ENCODE assay signal across 8 cellular contexts in genomic region chr6:84227434-84228197, GRCh38. TPM values are rescaled to one million over a fixed set of nuclear protein-coding genes. Genes with fewer than 3 reads are reported as not detected.
DNase-seq lines count a peak whose midpoint lies in the region; ATAC-seq, FAIRE-seq and TF ChIP-seq lines count a peak whose summit lies in the region.

CEP162 (minus strand) TSS chr6:84227643; CDS start chr6:84226393, 1,250 bp downstream.

- H3K27ac ChIP-seq in AG04450 (ENCODE audit: low read depth, low read length): peak within 1 kb of the TSS; percentile 68
- H3K27ac ChIP-seq in caudate nucleus (ENCODE audit: low read depth, low read length): peak within 1 kb of the TSS; percentile 97

- DNase-seq in AG04450 (ENCODE audit: low read depth, low spot score) (peak; percentile 57), NCI-H2196 (lab: John Stamatoyannopoulos, UW; ENCODE audit: unreplicated experiment) (peak; percentile 88), caudate nucleus (lab: John Stamatoyannopoulos, UW) (peak; percentile 72 to 100 (median 92))
- peak; percentile 82 for DNase-seq in stimulated activated CD4-positive, alpha-beta T cell treated with anti-CD3 and anti-CD28 coated beads, Interleukin-12 subunit alpha, Interleukin-12 subunit beta, amount 100 ng/mL, for 4 hours

- peak; percentile 93 for FAIRE-seq in islet of Langerhans (lab: Jason Lieb, UNC)

- ATAC-seq in GM18870 (IDR thresholded peaks at IDR 0.05; ENCODE audit: unreplicated experiment) (peak; percentile 98), HG03135 (IDR thresholded peaks at IDR 0.05; ENCODE audit: unreplicated experiment) (peak; percentile 98)

- CTCF ChIA-PET in AG04450 (lab: Charles Lee): interaction anchor here (0.6 to 4.2 kb wide), 25 partner anchors 9 to 1096 kb away, joined by 3 to 37 read pairs (median 3); partner anchors contain the start of gene CYB5R4

- no peaks in the 10 kb centered on the region for H3K9me3 ChIP-seq in AG04450 (ENCODE audit: control insufficient read depth, insufficient read depth, low read length)

- no peaks in the 10 kb centered on the region for H3K27me3 ChIP-seq in AG04450 (ENCODE audit: control insufficient read depth, insufficient read depth, low read length)

- POLR2A ChIA-PET in AG04450 (lab: Yijun Ruan, JAX): interaction anchor here (1.0 kb wide), 1 partner anchor 90 kb away, joined by 3 read pairs; no protein-coding TSS in a partner anchor

- peak within 1 kb of the TSS; percentile 96 for H3K4me3 ChIP-seq in AG04450 (ENCODE audit: low read depth, low read length)
- H3K4me3 ChIP-seq in WI38 (ENCODE audit: low read depth, low read length): peak within 1 kb of the TSS; percentile 98

- peak; percentile 81 for TF ChIP-seq CTCF in AG04450 (IDR thresholded peaks at IDR 0.05; ENCODE audit: low read depth, low read length)
- TF ChIP-seq CTCF in WI38 (IDR thresholded peaks at IDR 0.05; ENCODE audit: low read depth, low read length): peak; percentile 59

RNA-seq across cellular contexts. Expression of gene CEP162, which starts in this region (rescaled TPM):
- 2.4 and 5.3 TPM in 2 replicates for polyA plus RNA-seq in AG04450 (2011; rRNA removed)
- polyA minus RNA-seq in AG04450 (2011; rRNA and poly(A)+ RNA removed): 1.7 and 3.6 TPM in 2 replicates

Comparison
In these comparisons a context has a peak if more than half of its experiments do, and no peak if none do; other contexts are left out.
1. Peak in every context shown above with its lines: DNase-seq, ATAC-seq, H3K4me3 ChIP-seq and H3K27ac ChIP-seq.